15 cellular contexts compared by ENCODE assay signal in the genomic region with DNA sequence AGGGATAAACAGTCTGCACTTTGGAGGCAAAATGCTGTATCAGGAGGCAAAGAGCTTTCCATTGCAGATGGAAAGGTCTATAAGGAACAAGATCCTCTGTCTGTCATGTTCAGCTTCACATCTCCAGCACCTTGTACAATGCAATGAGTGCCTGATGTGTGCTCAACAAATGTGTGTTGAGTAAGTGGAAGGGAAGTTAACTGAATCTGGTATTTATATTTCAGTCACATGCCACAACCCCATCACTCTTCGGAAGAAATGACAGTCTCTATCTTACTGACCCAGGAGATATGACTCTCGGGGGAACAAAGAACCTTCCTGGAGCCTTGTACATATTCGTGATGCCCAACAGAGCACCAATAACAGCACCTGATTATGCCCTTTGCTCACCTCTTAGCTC. TPM values are rescaled to one million over a fixed set of nuclear protein-coding genes. Genes with fewer than 3 reads are reported as not detected.
DNase-seq lines count a peak whose midpoint lies in the region; ATAC-seq, FAIRE-seq and TF ChIP-seq lines count a peak whose summit lies in the region.
"Had no signal": no experiment of that assay in that cellular context is flagged by ENCODE, and none has a peak within 500 bp of the region (broad histone marks: within the 10 kb centered on the region; RNA-seq: fewer than 3 reads in every experiment).

No MANE protein-coding gene starts in this region.

- no peak for TF ChIP-seq EP300 in GM12878 (IDR thresholded peaks at IDR 0.05; ENCODE audit: borderline replicate concordance in 1 of 2, control insufficient read depth in 1 of 2, low read depth in 2 of 2, low read length in 2 of 2)

- no TSS peak for BruUV-seq in GM12878 (replicated peaks; lab: Mats Ljungman, UMichigan)

- 0% methylated on average over 3 of the region's 3 CpGs for WGBS in GM12878 (ENCODE audit: insufficient coverage, insufficient replicate concordance, low lambda C conversion rate, missing lambda C conversion rate)

- H3K4me3 ChIP-seq in CD8-positive, alpha-beta T cell (ENCODE audit: low read depth, low read length): no peak overlapping the region
- H3K4me3 ChIP-seq in GM12878: no peak overlapping the region
- H3K4me3 ChIP-seq: A549, BLaER1 had no signal

- no peak overlapping the region for H3K4me2 ChIP-seq in GM12878 (ENCODE audit: control insufficient read depth, insufficient read depth)
- H3K4me2 ChIP-seq: A549, BLaER1 had no signal

- SMC1A ChIA-PET in GM12878 (lab: Charles Lee; ENCODE audit: uncharacterized antibody, unreplicated experiment): interaction anchor here (1.2 kb wide), 1 partner anchor 11 kb away, joined by 3 read pairs; no protein-coding TSS in a partner anchor

- in situ Hi-C loops in GM12878 (cut with MboI): no loop called here

- peaks cover 5% of the 10 kb centered on the region for H3K36me3 Mint-ChIP-seq in activated naive CD4-positive, alpha-beta T cell treated with anti-CD3 and anti-CD28 coated beads, Interleukin-2, amount 10 ng/mL, durations not matched to agents 7 days and 5 days
- H3K36me3 Mint-ChIP-seq in CD8-positive, alpha-beta T cell: no peaks in the 10 kb centered on the region
- H3K36me3 Mint-ChIP-seq in stimulated activated naive B cell treated with anti-CD40 and anti-IgM and Interleukin-4, amounts not matched to agents 10 μg/mL and 1 μg/mL and 100 μg/mL, for 72 hours: no peaks in the 10 kb centered on the region

- H3K27me3 ChIP-seq in CD8-positive, alpha-beta T cell (ENCODE audit: insufficient read depth, low read length): no peaks in the 10 kb centered on the region
- no peaks in the 10 kb centered on the region for H3K27me3 ChIP-seq in GM12878 (replicated peaks in 1 of 2; ENCODE audit: control insufficient read depth in 2 of 2, insufficient read depth in 2 of 2, low read length in 1 of 2)
- H3K27me3 ChIP-seq: BLaER1 had no signal

- H3K9ac ChIP-seq in GM12878 (ENCODE audit: control insufficient read depth, insufficient read depth, low read length): no peak overlapping the region
- H3K9ac ChIP-seq: BLaER1 had no signal

- RAD21 ChIA-PET in GM12878 (lab: Charles Lee; ENCODE audit: unreplicated experiment): no interaction called here

- intact Hi-C loops in CD8-positive, alpha-beta T cell (cut with DNase I, micrococcal nuclease): loop anchor here in 1 of 2 experiments (2.0 to 5.0 kb wide), 2 partner anchors 21 to 204 kb away; a partner anchor contains a TSS
- intact Hi-C loops in GM12878 (cut with micrococcal nuclease; ENCODE audit: unreplicated experiment): no loop called here

- no peak for DNase-seq in activated naive CD4-positive, alpha-beta T cell treated with anti-CD3 and anti-CD28 coated beads, Interleukin-2, amount 10 ng/mL, durations not matched to agents 7 days and 5 days
- DNase-seq in activated naive CD4-positive, alpha-beta T cell treated with anti-CD3 and anti-CD28 coated beads, Interleukin-2, amount 50 U/mL, for 16 hours: no peak
- DNase-seq in CD8-positive, alpha-beta T cell: no peak
- DNase-seq in GM12878 (ENCODE audit: low read depth, low spot score) (no peak), HuH-7 (ENCODE audit: low spot score) (no peak)
- no peak for DNase-seq in stimulated activated naive B cell treated with anti-CD40 and anti-IgM and Interleukin-4, amounts not matched to agents 10 μg/mL and 1 μg/mL and 100 μg/mL, for 72 hours
- DNase-seq: DMS79, NCI-H1092 treated with DMSO at 0.1 percent for 48 hours, NCI-H1694 treated with DMSO at 0.1 percent for 48 hours, NCI-H774, SHP77 treated with DMSO at 0.1 percent for 48 hours had no signal

- peaks cover 19% of the 10 kb centered on the region for H3K4me1 Mint-ChIP-seq in activated naive CD4-positive, alpha-beta T cell treated with anti-CD3 and anti-CD28 coated beads, Interleukin-2, amount 10 ng/mL, durations not matched to agents 7 days and 5 days
- peaks cover 15% of the 10 kb centered on the region for H3K4me1 Mint-ChIP-seq in CD8-positive, alpha-beta T cell (ENCODE audit: low read depth)
- peaks cover 7 to 8% of the 10 kb centered on the region in 2 donors for H3K4me1 Mint-ChIP-seq in stimulated activated naive B cell treated with anti-CD40 and anti-IgM and Interleukin-4, amounts not matched to agents 10 μg/mL and 1 μg/mL and 100 μg/mL, for 72 hours

- CTCF ChIA-PET in activated naive CD4-positive, alpha-beta T cell treated with anti-CD3 and anti-CD28 coated beads, Interleukin-2, amount 10 ng/mL, durations not matched to agents 7 days and 5 days (lab: Charles Lee): no interaction called here
- CTCF ChIA-PET in CD8-positive, alpha-beta T cell (lab: Charles Lee): interaction anchor here (1.3 kb wide), 1 partner anchor 11 kb away, joined by 3 read pairs; no protein-coding TSS in a partner anchor
- CTCF ChIA-PET in GM12878 (lab: Yijun Ruan, JAX): no interaction called here

- no peaks in the 10 kb centered on the region for H3K79me2 ChIP-seq in GM12878 (ENCODE audit: control insufficient read depth, insufficient read depth, low read length)

- no peaks in the 10 kb centered on the region for H4K20me1 ChIP-seq in GM12878 (ENCODE audit: control insufficient read depth, insufficient read depth)
- H4K20me1 ChIP-seq: BLaER1 had no signal

- no peak for TF ChIP-seq POLR2A in GM12878 (IDR thresholded peaks at IDR 0.05; ENCODE audit: low read depth, low read length)

- H3K27me3 Mint-ChIP-seq in activated naive CD4-positive, alpha-beta T cell treated with anti-CD3 and anti-CD28 coated beads, Interleukin-2, amount 10 ng/mL, durations not matched to agents 7 days and 5 days: peaks cover 4% of the 10 kb centered on the region
- peaks cover 2% of the 10 kb centered on the region for H3K27me3 Mint-ChIP-seq in CD8-positive, alpha-beta T cell (ENCODE audit: low read depth)
- peaks cover 6 to 8% of the 10 kb centered on the region in 2 donors for H3K27me3 Mint-ChIP-seq in stimulated activated naive B cell treated with anti-CD40 and anti-IgM and Interleukin-4, amounts not matched to agents 10 μg/mL and 1 μg/mL and 100 μg/mL, for 72 hours

- H3K9me3 Mint-ChIP-seq in activated naive CD4-positive, alpha-beta T cell treated with anti-CD3 and anti-CD28 coated beads, Interleukin-2, amount 10 ng/mL, durations not matched to agents 7 days and 5 days: peaks cover 4% of the 10 kb centered on the region
- no peaks in the 10 kb centered on the region for H3K9me3 Mint-ChIP-seq in CD8-positive, alpha-beta T cell
- H3K9me3 Mint-ChIP-seq in stimulated activated naive B cell treated with anti-CD40 and anti-IgM and Interleukin-4, amounts not matched to agents 10 μg/mL and 1 μg/mL and 100 μg/mL, for 72 hours: peaks cover 6 to 9% of the 10 kb centered on the region in 2 donors

- FAIRE-seq in GM12878 (lab: Jason Lieb, UNC): no peak
- FAIRE-seq: A549, H1 had no signal

- no peak for TF ChIP-seq RAD21 in GM12878 (IDR thresholded peaks at IDR 0.05; ENCODE audit: insufficient read depth, low read depth, low read length)

- no peaks in the 10 kb centered on the region for H3K9me3 ChIP-seq in CD8-positive, alpha-beta T cell (ENCODE audit: low read length)
- no peaks in the 10 kb centered on the region for H3K9me3 ChIP-seq in GM12878 (replicated peaks; ENCODE audit: control insufficient read depth, insufficient read depth, low read length)

- H3K4me3 Mint-ChIP-seq in activated naive CD4-positive, alpha-beta T cell treated with anti-CD3 and anti-CD28 coated beads, Interleukin-2, amount 10 ng/mL, durations not matched to agents 7 days and 5 days: no peak overlapping the region
- no peak overlapping the region for H3K4me3 Mint-ChIP-seq in CD8-positive, alpha-beta T cell
- H3K4me3 Mint-ChIP-seq in stimulated activated naive B cell treated with anti-CD40 and anti-IgM and Interleukin-4, amounts not matched to agents 10 μg/mL and 1 μg/mL and 100 μg/mL, for 72 hours: no peak overlapping the region

- peak overlapping the region; percentile 56 for H3K27ac Mint-ChIP-seq in activated naive CD4-positive, alpha-beta T cell treated with anti-CD3 and anti-CD28 coated beads, Interleukin-2, amount 10 ng/mL, durations not matched to agents 7 days and 5 days
- H3K27ac Mint-ChIP-seq in CD8-positive, alpha-beta T cell: peak overlapping the region; percentile 39
- H3K27ac Mint-ChIP-seq in stimulated activated naive B cell treated with anti-CD40 and anti-IgM and Interleukin-4, amounts not matched to agents 10 μg/mL and 1 μg/mL and 100 μg/mL, for 72 hours: no peak overlapping the region

- H3K36me3 ChIP-seq in CD8-positive, alpha-beta T cell (ENCODE audit: insufficient read depth, low read length): no peaks in the 10 kb centered on the region
- H3K36me3 ChIP-seq in GM12878 (ENCODE audit: control insufficient read depth in 2 of 2, insufficient read depth in 2 of 2, low read length in 1 of 2): no peaks in the 10 kb centered on the region
- H3K36me3 ChIP-seq: BLaER1 had no signal

- ATAC-seq in CD8-positive, alpha-beta T cell: no peak
- ATAC-seq in GM12878 (no peak), HG02885 (IDR thresholded peaks at IDR 0.05; ENCODE audit: poor library complexity, unreplicated experiment) (no peak)
- peak; percentile 18 to 23 for ATAC-seq in stimulated activated naive B cell treated with anti-CD40 and anti-IgM and Interleukin-4, amounts not matched to agents 10 μg/mL and 1 μg/mL and 100 μg/mL, for 72 hours (replicated peaks)

- peak overlapping the region; percentile 1; the same call in 1 of the 2 replicates for H2AFZ ChIP-seq in GM12878 (ENCODE audit: control insufficient read depth, low read depth, low read length)

- H3K27ac ChIP-seq in CD8-positive, alpha-beta T cell (ENCODE audit: low read depth, low read length): no peak overlapping the region
- no peak overlapping the region for H3K27ac ChIP-seq in GM12878 (ENCODE audit: control insufficient read depth, insufficient read depth)
- H3K27ac ChIP-seq: A549, BLaER1 had no signal

- H3K4me1 ChIP-seq in CD8-positive, alpha-beta T cell (ENCODE audit: insufficient read depth, low read length): peaks cover 13% of the 10 kb centered on the region
- H3K4me1 ChIP-seq in GM12878 (ENCODE audit: control insufficient read depth, insufficient read depth, low read length): no peaks in the 10 kb centered on the region
- H3K4me1 ChIP-seq: A549, BLaER1 had no signal

- TF ChIP-seq CTCF in CD8-positive, alpha-beta T cell (IDR thresholded peaks at IDR 0.05): no peak
- TF ChIP-seq CTCF in GM12878 (IDR thresholded peaks at IDR 0.05 in 2 of 3, conservative IDR thresholded peaks at IDR 0.05 in 1 of 3; ENCODE audit: control insufficient read depth in 2 of 3, extremely low read depth in 1 of 3, insufficient read depth in 1 of 3, low read depth in 3 of 3, low read length in 3 of 3): no peak

- POLR2A ChIA-PET in CD8-positive, alpha-beta T cell (lab: Charles Lee): no interaction called here
- POLR2A ChIA-PET in GM12878 (lab: Charles Lee): no interaction called here

RNA-seq across cellular contexts. Expression of a gene that starts 20.0 kb away (rescaled TPM):
- total RNA-seq in CD8-positive, alpha-beta T cell: 10 to 100 TPM; 15.3 to 18.1 TPM
- 47.2 and 65.1 TPM in 2 replicates for total RNA-seq in GM12878 (2013; cell fraction: nucleolus; rRNA removed)
- total RNA-seq in GM12878 (2014; rRNA removed) (19.1 and 23.3 TPM in 2 replicates), GM12878 (2014; rRNA removed; fragmentation: Illumina TruSeq; extraction: Trizol) (22.6 and 23.7 TPM in 2 replicates), GM12878 (2021) (19.3 and 20.2 TPM in 2 replicates)
- polyA plus RNA-seq in GM12878 (2011; ENCODE audit: low read depth): 9.0 TPM
- polyA plus RNA-seq in GM12878 (2011; rRNA removed) (27.6 and 30.8 TPM in 2 replicates), GM12878 (2014; fragmentation: Illumina TruSeq; extraction: Trizol) (20.2 and 23.1 TPM in 2 replicates), GM12878 (2014; fragmentation: Nextera tagmentation; extraction: Ambion mirVana) (1 to 10 TPM; 2.5 to 6.4 TPM), GM12878 (2014; rRNA removed) (20.6 and 21.2 TPM in 2 replicates), GM12878 (2016; fragmentation: Nextera tagmentation; extraction: Ambion mirVana) (10 to 100 TPM; 34.0 to 39.3 TPM)
- polyA plus RNA-seq in GM12878 (2011; cell fraction: cytosol; rRNA removed): 10.5 and 15.0 TPM in 2 replicates
- 14.7 and 17.0 TPM in 2 replicates for polyA plus RNA-seq in GM12878 (2011; cell fraction: nucleus; rRNA removed)
- 15.6 and 18.8 TPM in 2 replicates for polyA plus RNA-seq in GM12878 (2012)
- polyA minus RNA-seq in GM12878 (2011; rRNA and poly(A)+ RNA removed): 8.2 and 15.8 TPM in 2 replicates
- 6.3 and 13.0 TPM in 2 replicates for polyA minus RNA-seq in GM12878 (2011; cell fraction: cytosol; rRNA and poly(A)+ RNA removed)
- 20.7 and 27.7 TPM in 2 replicates for polyA minus RNA-seq in GM12878 (2011; cell fraction: nucleus; rRNA and poly(A)+ RNA removed)

Comparison
In these comparisons a context has a peak if more than half of its experiments do, and no peak if none do; other contexts are left out.
1. ATAC-seq: peak in stimulated activated naive B cell treated with anti-CD40 and anti-IgM and Interleukin-4, amounts not matched to agents 10 μg/mL and 1 μg/mL and 100 μg/mL, for 72 hours (2 of 2); none in CD8-positive, alpha-beta T cell (single experiment), GM12878 (single experiment) and HG02885 (single experiment).